In genomic region chr15:75453703-75454470, GRCh38 we compare ENCODE assay signal across 1 cellular context.
TF ChIP-seq lines count a peak whose summit lies in the region.

No MANE protein-coding gene starts in this region.

TF ChIP-seq in K562, 482 proteins besides CTCF, POLR2A, EP300 and RAD21 (continued from another document and continues in another):
- peak; percentile 90 for TF ChIP-seq ARID4B (CRISPR knock-in tag; IDR thresholded peaks at IDR 0.05)
- TF ChIP-seq ZEB2 (IDR thresholded peaks at IDR 0.05), result no peak
- no peak for TF ChIP-seq TCF3 (CRISPR knock-in tag; IDR thresholded peaks at IDR 0.05)
- no peak for TF ChIP-seq PRPF4 (IDR thresholded peaks at IDR 0.05; ENCODE audit: insufficient read depth, low read depth, low read length, poor library complexity, severe bottlenecking)
- peak; percentile 67 for TF ChIP-seq CXXC5 (CRISPR knock-in tag; IDR thresholded peaks at IDR 0.05)
- no peak for TF ChIP-seq ZNF57 (CRISPR knock-in tag; IDR thresholded peaks at IDR 0.05)
- no peak for TF ChIP-seq ZSCAN29 (IDR thresholded peaks at IDR 0.05)
- peak; percentile 66 for TF ChIP-seq POLR2AphosphoS5 (IDR thresholded peaks at IDR 0.05; ENCODE audit: control insufficient read depth, insufficient read depth, low read depth, low read length)
- TF ChIP-seq ZNF79 (CRISPR knock-in tag; IDR thresholded peaks at IDR 0.05; ENCODE audit: low read depth), result no peak
- peak; percentile 18 for TF ChIP-seq HMGN3 (IDR thresholded peaks at IDR 0.05; ENCODE audit: borderline replicate concordance, extremely low read depth, insufficient read length, low read depth, low read length)
- TF ChIP-seq VEZF1 (CRISPR knock-in tag; IDR thresholded peaks at IDR 0.05), result no peak
- TF ChIP-seq CBFB (CRISPR knock-in tag; IDR thresholded peaks at IDR 0.05), result no peak
- peak; percentile 46 for TF ChIP-seq EGR1 (conservative IDR thresholded peaks at IDR 0.05)
- no peak for TF ChIP-seq ZNF507 (tag; conservative IDR thresholded peaks at IDR 0.05)
- TF ChIP-seq RB1 (IDR thresholded peaks at IDR 0.05; ENCODE audit: low read depth), result peak; percentile 75; the same call in 1 of the 2 replicates
- TF ChIP-seq KLF10 (CRISPR knock-in tag; IDR thresholded peaks at IDR 0.05), result 0 out of 2 replicates have a peak, but pooled peaks have one; percentile 45
- no peak for TF ChIP-seq MAFG (tag; conservative IDR thresholded peaks at IDR 0.05)
- peak; percentile 47 for TF ChIP-seq CHD1 (IDR thresholded peaks at IDR 0.05; ENCODE audit: low read length)
- peak in 1 of 2 experiments; percentile 68; a peak in 1 of 4 replicates for TF ChIP-seq FOXA3 (CRISPR knock-in tag; conservative IDR thresholded peaks at IDR 0.05 in 1 of 2, IDR thresholded peaks at IDR 0.05 in 1 of 2)
- no peak for TF ChIP-seq ZNF133 (CRISPR knock-in tag; IDR thresholded peaks at IDR 0.05)
- TF ChIP-seq ZNF41 (CRISPR knock-in tag; conservative IDR thresholded peaks at IDR 0.05), result no peak
- TF ChIP-seq GATAD2B (IDR thresholded peaks at IDR 0.05; ENCODE audit: borderline replicate concordance), result no peak
- TF ChIP-seq NFIC (IDR thresholded peaks at IDR 0.05), result peak; percentile 27; the same call in 1 of the 2 replicates
- peak; percentile 76 for TF ChIP-seq FOS (IDR thresholded peaks at IDR 0.05; ENCODE audit: extremely low read depth, insufficient read length)
- no peak for TF ChIP-seq SIRT6 (IDR thresholded peaks at IDR 0.05; ENCODE audit: low read depth, low read length)
- TF ChIP-seq HMGXB4 (CRISPR knock-in tag; IDR thresholded peaks at IDR 0.05), result 0 out of 2 replicates have a peak, but pooled peaks have one; percentile 1
- TF ChIP-seq FOXJ3 (CRISPR knock-in tag; IDR thresholded peaks at IDR 0.05), result no peak
- TF ChIP-seq TAF9B (IDR thresholded peaks at IDR 0.05; ENCODE audit: partially characterized antibody), result no peak
- TF ChIP-seq TAF1 (IDR thresholded peaks at IDR 0.05; ENCODE audit: control insufficient read depth, extremely low read depth, insufficient read depth, low read length, severe bottlenecking), result peak; percentile 91
- TF ChIP-seq RBM25 (IDR thresholded peaks at IDR 0.05; ENCODE audit: low read depth, low read length, severe bottlenecking), result peak; percentile 50
- TF ChIP-seq TCFL5 (CRISPR knock-in tag; conservative IDR thresholded peaks at IDR 0.05), result no peak
- no peak; the same call in 1 of the 2 replicates for TF ChIP-seq HCFC1 (IDR thresholded peaks at IDR 0.05; ENCODE audit: low read depth, low read length)
- no peak for TF ChIP-seq GTF2A2 (tag; IDR thresholded peaks at IDR 0.05)
- no peak for TF ChIP-seq ZKSCAN8 (CRISPR knock-in tag; IDR thresholded peaks at IDR 0.05)
- peak; percentile 67 for TF ChIP-seq TBP (optimal IDR thresholded peaks at IDR 0.05; ENCODE audit: low read depth, low read length)
- peak; percentile 74 for TF ChIP-seq ETV5 (CRISPR knock-in tag; IDR thresholded peaks at IDR 0.05; ENCODE audit: low read depth)
- TF ChIP-seq ELK3 (CRISPR knock-in tag; IDR thresholded peaks at IDR 0.05), result no peak
- TF ChIP-seq POLR2B (IDR thresholded peaks at IDR 0.05; ENCODE audit: low read depth, partially characterized antibody), result peak; percentile 72
- TF ChIP-seq ATF4 (CRISPR knock-in tag; IDR thresholded peaks at IDR 0.05), result no peak
- peak; percentile 94 for TF ChIP-seq MYC (IDR thresholded peaks at IDR 0.05; ENCODE audit: low read depth, low read length)
- no peak for TF ChIP-seq MYC (CRISPR knock-in tag; IDR thresholded peaks at IDR 0.05; ENCODE audit: borderline replicate concordance, low read depth)
- TF ChIP-seq NFRKB (IDR thresholded peaks at IDR 0.05; ENCODE audit: low read depth), result peak; percentile 73; the same call in 1 of the 2 replicates
- TF ChIP-seq FOXO4 (CRISPR knock-in tag; IDR thresholded peaks at IDR 0.05), result no peak
- peak; percentile 95 to 99 for TF ChIP-seq E2F6 (IDR thresholded peaks at IDR 0.05; ENCODE audit: borderline replicate concordance in 1 of 2, extremely low read depth in 1 of 2, insufficient read depth in 1 of 2, insufficient read length in 1 of 2, low read depth in 1 of 2, low read length in 1 of 2, poor library complexity in 1 of 2, severe bottlenecking in 1 of 2)
- TF ChIP-seq ZNF395 (CRISPR knock-in tag; IDR thresholded peaks at IDR 0.05), result no peak
- TF ChIP-seq NFYB (IDR thresholded peaks at IDR 0.05; ENCODE audit: extremely low read depth, insufficient read length), result peak; percentile 86
- TF ChIP-seq ZNF184 (CRISPR knock-in tag; IDR thresholded peaks at IDR 0.05), result no peak
- TF ChIP-seq HNRNPL (IDR thresholded peaks at IDR 0.05; ENCODE audit: low read depth, low read length), result no peak
- TF ChIP-seq PYGO2 (tag; IDR thresholded peaks at IDR 0.05), result no peak
- TF ChIP-seq ZNF280B (CRISPR knock-in tag; IDR thresholded peaks at IDR 0.05), result no peak
- TF ChIP-seq NFE2L1 (tag; IDR thresholded peaks at IDR 0.05; ENCODE audit: borderline replicate concordance, low read depth), result no peak
- TF ChIP-seq L3MBTL2 (IDR thresholded peaks at IDR 0.05), result peak; percentile 95
- TF ChIP-seq MNT (conservative IDR thresholded peaks at IDR 0.05), result peak; percentile 90 to 94
- TF ChIP-seq ESRRA (IDR thresholded peaks at IDR 0.05; ENCODE audit: borderline replicate concordance, low read depth), result peak; percentile 61; the same call in 1 of the 2 replicates
- no peak for TF ChIP-seq ZNF696 (CRISPR knock-in tag; conservative IDR thresholded peaks at IDR 0.05)
- peak; percentile 68 for TF ChIP-seq CHD2 (IDR thresholded peaks at IDR 0.05; ENCODE audit: low read depth, low read length)
